ENCODE assay signal across 19 cellular contexts in genomic region chr2:98487101-98487805, GRCh38. TPM values are rescaled to one million over a fixed set of nuclear protein-coding genes. Genes with fewer than 3 reads are reported as not detected.
DNase-seq lines count a peak whose midpoint lies in the region; ATAC-seq and TF ChIP-seq lines count a peak whose summit lies in the region.
"Had no signal": no experiment of that assay in that cellular context is flagged by ENCODE, and none has a peak within 500 bp of the region (broad histone marks: within the 10 kb centered on the region; RNA-seq: fewer than 3 reads in every experiment).

No MANE protein-coding gene starts in this region.

- CTCF ChIA-PET in CD4-positive, alpha-beta memory T cell (lab: Charles Lee; ENCODE audit: partially characterized antibody), result interaction anchor here (0.5 to 8.6 kb wide), 23 partner anchors 10 to 855 kb away, joined by 3 to 81 read pairs (median 5); no protein-coding TSS in a partner anchor
- CTCF ChIA-PET in naive thymus-derived CD4-positive, alpha-beta T cell (lab: Charles Lee), result interaction anchor here (0.7 to 2.6 kb wide), 17 partner anchors 9 to 1680 kb away, joined by 3 to 26 read pairs (median 5); no protein-coding TSS in a partner anchor
- CTCF ChIA-PET in PC-3 (lab: Charles Lee), result interaction anchor here (1.1 kb wide), 1 partner anchor 73 kb away, joined by 3 read pairs; no protein-coding TSS in a partner anchor

- H3K27me3 ChIP-seq in CD4-positive, alpha-beta memory T cell (ENCODE audit: insufficient read depth, low read length), result no peaks in the 10 kb centered on the region
- no peaks in the 10 kb centered on the region for H3K27me3 ChIP-seq in naive thymus-derived CD4-positive, alpha-beta T cell (ENCODE audit: control insufficient read depth in 2 of 2, insufficient read depth in 2 of 2, low read length in 2 of 2)
- H3K27me3 ChIP-seq in PC-3 (ENCODE audit: low read length), result no peaks in the 10 kb centered on the region
- H3K27me3 ChIP-seq: tibial artery had no signal

- in situ Hi-C loops in GM18951 (cut with MboI; ENCODE audit: low sequenced_read_pairs, unreplicated experiment), result no loop called here

- no peaks in the 10 kb centered on the region for H4K20me1 ChIP-seq in PC-3 (ENCODE audit: low read length)

- DNase-seq in CD4-positive, alpha-beta memory T cell, result no peak
- no peak for DNase-seq in T-helper 17 cell
- no peak for DNase-seq in naive thymus-derived CD4-positive, alpha-beta T cell
- no peak for DNase-seq in activated CD4-positive, alpha-beta T cell treated with anti-CD3 and anti-CD28 coated beads for 48 hours
- DNase-seq in PC-3, result no peak
- no peak for DNase-seq in activated T-cell treated with anti-CD3 and anti-CD28 coated beads for 4 hours
- DNase-seq: activated B cell treated with CpG ODN at 0.5 μM for 24 hours; amygdala; mammary epithelial cell; NCI-H187 treated with DMSO at 0.1 percent for 48 hours; NCI-H2171; stimulated activated CD4-positive, alpha-beta T cell treated with anti-CD3 and anti-CD28 coated beads, Interleukin-12 subunit alpha, Interleukin-12 subunit beta, amount 100 ng/mL, for 4 hours; stimulated activated CD4-positive, alpha-beta T cell treated with anti-CD3 and anti-CD28 coated beads, Interleukin-2, amount 100 ng/mL, for 48 hours had no signal

- H3K9ac ChIP-seq in PC-3 (ENCODE audit: low read length), result no peak overlapping the region

- BruUV-seq in PC-3 (replicated peaks; lab: Mats Ljungman, UMichigan), result no TSS peak

- H3K27ac ChIP-seq in CD4-positive, alpha-beta memory T cell (ENCODE audit: low read depth, low read length), result no peak overlapping the region
- H3K27ac ChIP-seq in naive thymus-derived CD4-positive, alpha-beta T cell (ENCODE audit: low read depth, low read length), result peak overlapping the region; percentile 23
- no peak overlapping the region for H3K27ac ChIP-seq in PC-3 (ENCODE audit: low read length)
- H3K27ac ChIP-seq: prostate gland, SK-N-MC, tibial artery had no signal

- no peak overlapping the region for H2AFZ ChIP-seq in PC-3 (ENCODE audit: low read length)

- peaks cover 76 to 100% (median 87%) of the 10 kb centered on the region in 4 donors for H3K4me1 Mint-ChIP-seq in CD4-positive, alpha-beta memory T cell
- H3K4me1 Mint-ChIP-seq in T-helper 17 cell, result peaks cover 71% of the 10 kb centered on the region
- peaks cover 57 to 100% (median 98%) of the 10 kb centered on the region in 7 donors for H3K4me1 Mint-ChIP-seq in naive thymus-derived CD4-positive, alpha-beta T cell

- H3K9me3 Mint-ChIP-seq in CD4-positive, alpha-beta memory T cell, result peaks cover 0 to 2% (median 0%) of the 10 kb centered on the region in 8 donors
- no peaks in the 10 kb centered on the region for H3K9me3 Mint-ChIP-seq in naive thymus-derived CD4-positive, alpha-beta T cell
- H3K9me3 Mint-ChIP-seq: activated B cell treated with CpG ODN at 0.5 μM for 24 hours had no signal

- H3K4me2 ChIP-seq in PC-3 (ENCODE audit: low read length), result no peak overlapping the region

- no peak for TF ChIP-seq CTCF in PC-3 (conservative IDR thresholded peaks at IDR 0.05; ENCODE audit: low read depth, low read length)

- POLR2A ChIA-PET in CD4-positive, alpha-beta memory T cell (lab: Charles Lee; ENCODE audit: partially characterized antibody), result interaction anchor here (0.5 to 15.7 kb wide), 7 partner anchors 8 to 121 kb away, joined by 3 to 327 read pairs (median 7); partner anchors contain the start of genes COA5, INPP4A and UNC50
- POLR2A ChIA-PET in naive thymus-derived CD4-positive, alpha-beta T cell (lab: Charles Lee), result interaction anchor here (1.2 to 4.5 kb wide), 4 partner anchors 10 to 36 kb away, joined by 3 to 34 read pairs (median 7); no protein-coding TSS in a partner anchor
- POLR2A ChIA-PET in PC-3 (lab: Charles Lee; ENCODE audit: unreplicated experiment), result no interaction called here

- intact Hi-C loops in CD4-positive, alpha-beta memory T cell (cut with micrococcal nuclease), result no loop called here
- intact Hi-C loops in naive thymus-derived CD4-positive, alpha-beta T cell (cut with micrococcal nuclease), result loop anchor here in 1 of 2 donors (10.0 kb wide), 1 partner anchor 772 kb away; the partner anchor contains the start of gene ZAP70
- intact Hi-C loops in PC-3 (cut with micrococcal nuclease), result no loop called here

- H3F3A ChIP-seq in PC-3 (ENCODE audit: low read length, unreplicated experiment), result no peaks in the 10 kb centered on the region

- H3K9me2 ChIP-seq in PC-3 (replicated peaks; ENCODE audit: low read length), result no peaks in the 10 kb centered on the region

- peak overlapping the region in 5 of 7 donors; percentile 13 to 84 (median 75) for H3K27ac Mint-ChIP-seq in CD4-positive, alpha-beta memory T cell
- H3K27ac Mint-ChIP-seq in T-helper 17 cell, result peak overlapping the region; percentile 95
- peak overlapping the region in 7 of 9 donors; percentile 12 to 94 (median 74) for H3K27ac Mint-ChIP-seq in naive thymus-derived CD4-positive, alpha-beta T cell
- H3K27ac Mint-ChIP-seq: activated B cell treated with CpG ODN at 0.5 μM for 24 hours, B cell had no signal

- H3K36me3 Mint-ChIP-seq in CD4-positive, alpha-beta memory T cell, result peaks cover 12 to 19% of the 10 kb centered on the region in 2 donors
- H3K36me3 Mint-ChIP-seq in T-helper 17 cell (ENCODE audit: low read depth), result no peaks in the 10 kb centered on the region
- peaks cover 0 to 28% (median 9%) of the 10 kb centered on the region in 5 donors for H3K36me3 Mint-ChIP-seq in naive thymus-derived CD4-positive, alpha-beta T cell

- H3K4me1 ChIP-seq in CD4-positive, alpha-beta memory T cell (ENCODE audit: insufficient read depth, low read length), result peaks cover 88% of the 10 kb centered on the region
- peaks cover 74 to 84% of the 10 kb centered on the region in 2 donors for H3K4me1 ChIP-seq in naive thymus-derived CD4-positive, alpha-beta T cell (ENCODE audit: control insufficient read depth in 2 of 2, insufficient read depth in 2 of 2, low read length in 2 of 2)
- peaks cover 39% of the 10 kb centered on the region for H3K4me1 ChIP-seq in PC-3 (ENCODE audit: insufficient read depth, low read length)
- H3K4me1 ChIP-seq: prostate gland had no signal

- peak overlapping the region in 3 of 8 donors; percentile 46 to 51 (median 50) for H3K4me3 Mint-ChIP-seq in CD4-positive, alpha-beta memory T cell
- H3K4me3 Mint-ChIP-seq in T-helper 17 cell, result no peak overlapping the region
- peak overlapping the region in 6 of 10 donors; percentile 16 to 82 (median 50) for H3K4me3 Mint-ChIP-seq in naive thymus-derived CD4-positive, alpha-beta T cell
- H3K4me3 Mint-ChIP-seq: activated B cell treated with CpG ODN at 0.5 μM for 24 hours, B cell had no signal

- H3K27me3 Mint-ChIP-seq in CD4-positive, alpha-beta memory T cell, result no peaks in the 10 kb centered on the region
- no peaks in the 10 kb centered on the region for H3K27me3 Mint-ChIP-seq in T-helper 17 cell
- H3K27me3 Mint-ChIP-seq in naive thymus-derived CD4-positive, alpha-beta T cell, result no peaks in the 10 kb centered on the region
- H3K27me3 Mint-ChIP-seq: activated B cell treated with CpG ODN at 0.5 μM for 24 hours, B cell had no signal

- H3K4me3 ChIP-seq in CD4-positive, alpha-beta memory T cell (ENCODE audit: low read length in 2 of 2), result no peak overlapping the region
- H3K4me3 ChIP-seq in naive thymus-derived CD4-positive, alpha-beta T cell (ENCODE audit: low read length), result no peak overlapping the region
- H3K4me3 ChIP-seq in PC-3 (ENCODE audit: low read length), result no peak overlapping the region
- H3K4me3 ChIP-seq: prostate gland, SK-N-MC, tibial artery had no signal

- ATAC-seq in T-helper 17 cell, result no peak
- no peak for ATAC-seq in naive thymus-derived CD4-positive, alpha-beta T cell
- no peak for ATAC-seq in PC-3
- no peak for ATAC-seq in HG03520 (IDR thresholded peaks at IDR 0.05; ENCODE audit: unreplicated experiment)

- peaks cover 63% of the 10 kb centered on the region for H3K79me2 ChIP-seq in PC-3 (ENCODE audit: low read length)

- peaks cover 8% of the 10 kb centered on the region for H3K36me3 ChIP-seq in CD4-positive, alpha-beta memory T cell (ENCODE audit: insufficient read depth, low read length)
- H3K36me3 ChIP-seq in naive thymus-derived CD4-positive, alpha-beta T cell (ENCODE audit: control insufficient read depth in 2 of 3, insufficient read depth in 3 of 3, low read length in 3 of 3), result peaks cover 0 to 16% (median 0%) of the 10 kb centered on the region in 3 experiments
- H3K36me3 ChIP-seq in PC-3 (ENCODE audit: low read depth, low read length), result no peaks in the 10 kb centered on the region
- H3K36me3 ChIP-seq: prostate gland, tibial artery had no signal

- TF ChIP-seq POLR2A in GM18951 (IDR thresholded peaks at IDR 0.05; ENCODE audit: extremely low read depth, insufficient read depth, insufficient read length), result peak; percentile 26

- H3K9me3 ChIP-seq in CD4-positive, alpha-beta memory T cell (ENCODE audit: control insufficient read depth in 1 of 2, low read length in 2 of 2), result no peaks in the 10 kb centered on the region
- no peaks in the 10 kb centered on the region for H3K9me3 ChIP-seq in T-helper 17 cell (ENCODE audit: control insufficient read depth, low read length, poor library complexity, severe bottlenecking)
- no peaks in the 10 kb centered on the region for H3K9me3 ChIP-seq in naive thymus-derived CD4-positive, alpha-beta T cell (ENCODE audit: control insufficient read depth in 2 of 3, low read length in 3 of 3)
- no peaks in the 10 kb centered on the region for H3K9me3 ChIP-seq in PC-3 (ENCODE audit: low read length)
- H3K9me3 ChIP-seq: prostate gland, tibial artery had no signal

RNA-seq across cellular contexts. Expression of gene INPP4A, which starts 42.6 kb away (rescaled TPM):
- total RNA-seq in CD4-positive, alpha-beta memory T cell, result 100 to 1,000 TPM; 133 TPM
- polyA plus RNA-seq in CD4-positive, alpha-beta memory T cell, result 10 to 100 TPM; 30.5 to 50.7 TPM
- total RNA-seq in T-helper 17 cell (100 to 1,000 TPM; 109 to 110 TPM), PC-3 (2014; rRNA removed) (23.4 and 28.6 TPM in 2 replicates)
- total RNA-seq in naive thymus-derived CD4-positive, alpha-beta T cell, result 100 to 1,000 TPM; 126 to 165 (median 157) TPM
- 10 to 100 TPM; 51.4 to 75.4 TPM for polyA plus RNA-seq in naive thymus-derived CD4-positive, alpha-beta T cell
